ENCODE assay signal across 19 cellular contexts in the genomic region with DNA sequence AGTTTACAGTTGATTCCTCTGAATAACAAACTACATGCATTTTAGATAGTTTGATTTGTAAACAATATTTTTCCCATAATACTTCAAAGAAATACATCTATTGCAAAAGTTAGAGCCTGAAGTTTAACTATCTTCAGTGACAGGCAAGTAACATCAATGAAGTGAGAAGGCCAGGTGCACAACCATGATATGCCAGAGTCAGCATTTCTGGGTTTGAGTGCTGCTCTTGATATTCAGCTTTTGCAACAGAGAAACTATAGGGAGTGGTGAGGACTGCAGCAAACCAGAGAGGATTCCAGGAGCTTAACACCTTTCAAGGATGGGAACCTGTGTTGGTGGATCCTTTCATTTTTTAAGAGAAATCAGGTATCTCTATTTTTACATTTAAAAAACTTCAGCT.
"Had no signal": no experiment of that assay in that cellular context is flagged by ENCODE, and none has a peak within 500 bp of the region (broad histone marks: within the 10 kb centered on the region; RNA-seq: fewer than 3 reads in every experiment).

No MANE protein-coding gene starts in this region.

- H3K4me2 ChIP-seq: SK-N-SH had no signal

- H3K9ac ChIP-seq: SK-N-SH had no signal

- DNase-seq: KBM-7, NCI-H1092, NCI-H1105 treated with DMSO at 0.1 percent for 48 hours, NCI-H1417 treated with DMSO at 0.1 percent for 48 hours, NCI-H146, NCI-H1694 treated with DMSO at 0.1 percent for 48 hours, NCI-H1930, NCI-H2081, NCI-H2107, NCI-H2171, NCI-H345, NCI-H446 treated with DMSO at 0.1 percent for 48 hours, NCI-H510A treated with DMSO at 0.1 percent for 48 hours, NCI-H526 treated with DMSO at 0.1 percent for 48 hours, NCI-H748 treated with DMSO at 0.1 percent for 48 hours, SHP77, SK-N-SH, SW 1271 had no signal

- H3K9me3 ChIP-seq: SK-N-SH had no signal

- H3K27ac ChIP-seq: RWPE1 had no signal
